Comparison of ENCODE assay signal across 8 cellular contexts in genomic region chr6:167350731-167351655, GRCh38. TPM values are rescaled to one million over a fixed set of nuclear protein-coding genes. Genes with fewer than 3 reads are reported as not detected.
DNase-seq lines count a peak whose midpoint lies in the region; ATAC-seq and TF ChIP-seq lines count a peak whose summit lies in the region.

No MANE protein-coding gene starts in this region.

- peak; percentile 85 for TF ChIP-seq CTCF in BE2C (IDR thresholded peaks at IDR 0.05; ENCODE audit: low read depth, low read length)
- TF ChIP-seq CTCF in tibial nerve (IDR thresholded peaks at IDR 0.05) = peak; percentile 42 to 66 (median 59)

- 2 to 6% methylated on average over 20 to 58 of the region's 62 CpGs for WGBS in tibial nerve, 2 donors

- H3K27ac ChIP-seq in tibial nerve = peak overlapping the region in 2 of 4 donors; percentile 4 to 24

- H3K27me3 ChIP-seq in BE2C (no peaks in the 10 kb centered on the region), tibial nerve (peaks cover 0 to 10% of the 10 kb centered on the region in 2 donors)

- no peaks in the 10 kb centered on the region for H3K36me3 ChIP-seq in BE2C
- no peaks in the 10 kb centered on the region for H3K36me3 ChIP-seq in tibial nerve

- no peak for TF ChIP-seq POLR2A in tibial nerve (IDR thresholded peaks at IDR 0.05)

- no peak for TF ChIP-seq EP300 in tibial nerve (IDR thresholded peaks at IDR 0.05)

- no peaks in the 10 kb centered on the region for H3K4me1 ChIP-seq in BE2C
- peaks cover 0 to 23% (median 0%) of the 10 kb centered on the region in 4 donors for H3K4me1 ChIP-seq in tibial nerve

- H3K9me3 ChIP-seq in BE2C (no peaks in the 10 kb centered on the region), tibial nerve (peaks cover 0 to 13% (median 0%) of the 10 kb centered on the region in 4 donors)

- intact Hi-C loops in head of caudate nucleus (cut with DNase I) = no loop called here

- H3K4me3 ChIP-seq in BE2C (ENCODE audit: low read depth, low read length) = peak overlapping the region; percentile 63
- peak overlapping the region; percentile 0 to 53 (median 28) for H3K4me3 ChIP-seq in tibial nerve

- DNase-seq in BE2C (peak; percentile 88), GM19238 (ENCODE audit: insufficient read length, low spot score) (peak; percentile 34), RPMI7951 (ENCODE audit: low read depth) (peak; percentile 40), head of caudate nucleus (peak; percentile 32 to 87 (median 70)), pons (ENCODE audit: low spot score) (peak; percentile 55), tibial nerve (ENCODE audit: low spot score in 2 of 2) (peak; percentile 51 to 77)
- DNase-seq in activated gamma-delta T cell treated with anti-CD3 and anti-CD28 coated beads, Interleukin-2, amount 50 U/mL, for 16 hours (ENCODE audit: low read depth) = peak; percentile 79

- ATAC-seq in HG03521 (IDR thresholded peaks at IDR 0.05; ENCODE audit: unreplicated experiment) = peak; percentile 58

RNA-seq across cellular contexts. Expression of gene TTLL2, which starts 26.1 kb away (rescaled TPM):
- polyA plus RNA-seq in BE2C (2012; ENCODE audit: insufficient read depth, insufficient read length, low read depth) = 0.69 TPM
- total RNA-seq in RPMI7951 (2014; rRNA removed; shearing (Covaris generic)) = not detected in 2 replicates
- not detected for total RNA-seq in tibial nerve

RNA-seq across cellular contexts. Expression of gene UNC93A, which starts 59.9 kb away (rescaled TPM):
- polyA plus RNA-seq in BE2C (2012; ENCODE audit: insufficient read depth, insufficient read length, low read depth) = not detected
- total RNA-seq in RPMI7951 (2014; rRNA removed; shearing (Covaris generic)) = not detected in 2 replicates
- total RNA-seq in tibial nerve = not detected

Comparison
In these comparisons a context has a peak if more than half of its experiments do, and no peak if none do; other contexts are left out.
1. DNase-seq: peak in every context shown above with its lines; median percentile 88 in BE2C; 79 in activated gamma-delta T cell treated with anti-CD3 and anti-CD28 coated beads, Interleukin-2, amount 50 U/mL, for 16 hours; 70 in head of caudate nucleus; 64 in tibial nerve; 55 in pons; 40 in RPMI7951; 34 in GM19238.